ENCODE assay signal across 23 cellular contexts in genomic region chr3:71873093-71873611, GRCh38.
DNase-seq lines count a peak whose midpoint lies in the region; ATAC-seq, FAIRE-seq and TF ChIP-seq lines count a peak whose summit lies in the region.
"Had no signal": no experiment of that assay in that cellular context is flagged by ENCODE, and none has a peak within 500 bp of the region (broad histone marks: within the 10 kb centered on the region; RNA-seq: fewer than 3 reads in every experiment).

No MANE protein-coding gene starts in this region.

- peak overlapping the region; percentile 31 to 60 for H3K4me3 Mint-ChIP-seq in activated T-cell treated with anti-CD3 and anti-CD28 coated beads, Interleukin-2, amount 50 U/mL, for 72 hours
- no peak overlapping the region for H3K4me3 Mint-ChIP-seq in osteocyte (ENCODE audit: unreplicated experiment)
- H3K4me3 Mint-ChIP-seq: T-helper 1 cell treated with Interleukin-12 subunit alpha and Interleukin-12 subunit beta and Interleukin-4 antibody, amounts not matched to agents 30 μg/mL and 1 μg/mL, for 36 hours; type B pancreatic cell had no signal

- no peak for TF ChIP-seq EP300 in GM12878 (IDR thresholded peaks at IDR 0.05; ENCODE audit: borderline replicate concordance in 1 of 2, control insufficient read depth in 1 of 2, low read depth in 2 of 2, low read length in 2 of 2)

- RAD21 ChIA-PET in GM12878 (lab: Charles Lee; ENCODE audit: unreplicated experiment), result interaction anchor here (2.2 to 4.1 kb wide), 2 partner anchors 144 to 947 kb away, joined by 9 to 20 read pairs; no protein-coding TSS in a partner anchor

- no peak overlapping the region for H3K4me3 ChIP-seq in GM12878
- H3K4me3 ChIP-seq: body of pancreas, HAP-1, right atrium auricular region had no signal

- TF ChIP-seq CTCF in GM12878 (IDR thresholded peaks at IDR 0.05 in 2 of 3, conservative IDR thresholded peaks at IDR 0.05 in 1 of 3; ENCODE audit: control insufficient read depth in 2 of 3, extremely low read depth in 1 of 3, insufficient read depth in 1 of 3, low read depth in 3 of 3, low read length in 3 of 3) (no peak), osteocyte (IDR thresholded peaks at IDR 0.05) (no peak)

- H4K20me1 ChIP-seq in GM12878 (ENCODE audit: control insufficient read depth, insufficient read depth), result no peaks in the 10 kb centered on the region

- peaks cover 19% of the 10 kb centered on the region for H3K4me1 ChIP-seq in GM12878 (ENCODE audit: control insufficient read depth, insufficient read depth, low read length)
- H3K4me1 ChIP-seq: body of pancreas, right atrium auricular region had no signal

- in situ Hi-C loops in GM12878 (cut with MboI), result loop anchor here (10.0 kb wide), 1 partner anchor 1212 kb away; no protein-coding TSS in a partner anchor

- intact Hi-C loops in GM12878 (cut with micrococcal nuclease; ENCODE audit: unreplicated experiment), result loop anchor here (10.0 kb wide), 2 partner anchors 572 to 802 kb away; partner anchors contain the start of gene RYBP

- TF ChIP-seq RAD21 in GM12878 (IDR thresholded peaks at IDR 0.05; ENCODE audit: insufficient read depth, low read depth, low read length), result no peak

- POLR2A ChIA-PET in GM12878 (lab: Charles Lee), result interaction anchor here (0.6 kb wide), 1 partner anchor 830 kb away, joined by 4 read pairs; no protein-coding TSS in a partner anchor

- H3K79me2 ChIP-seq in GM12878 (ENCODE audit: control insufficient read depth, insufficient read depth, low read length), result no peaks in the 10 kb centered on the region

- no peaks in the 10 kb centered on the region for H3K36me3 ChIP-seq in GM12878 (ENCODE audit: control insufficient read depth in 2 of 2, insufficient read depth in 2 of 2, low read length in 1 of 2)
- H3K36me3 ChIP-seq: HAP-1, neutrophil, right atrium auricular region had no signal

- peak; percentile 28 to 33 for ATAC-seq in activated T-cell treated with anti-CD3 and anti-CD28 coated beads, Interleukin-2, amount 50 U/mL, for 72 hours (replicated peaks in 1 of 2)
- no peak for ATAC-seq in GM12878
- ATAC-seq: activated naive CD4-positive, alpha-beta T cell treated with anti-CD3 and anti-CD28 coated beads, Interleukin-2, amount 50 U/mL, for 72 hours; body of pancreas had no signal

- H3K9me3 Mint-ChIP-seq in activated T-cell treated with anti-CD3 and anti-CD28 coated beads, Interleukin-2, amount 50 U/mL, for 72 hours, result no peaks in the 10 kb centered on the region
- peaks cover 3% of the 10 kb centered on the region for H3K9me3 Mint-ChIP-seq in osteocyte (ENCODE audit: unreplicated experiment)
- H3K9me3 Mint-ChIP-seq: activated naive CD4-positive, alpha-beta T cell treated with anti-CD3 and anti-CD28 coated beads, Interleukin-2, amount 50 U/mL, for 72 hours; CD4-positive, alpha-beta T cell; T-helper 1 cell treated with Interleukin-12 subunit alpha and Interleukin-12 subunit beta and Interleukin-4 antibody, amounts not matched to agents 30 μg/mL and 1 μg/mL, for 36 hours; type B pancreatic cell had no signal

- whole genome bisulfite sequencing in GM12878 (ENCODE audit: insufficient coverage, insufficient replicate concordance, low lambda C conversion rate, missing lambda C conversion rate), result 35% methylated on average over 10 of the region's 10 CpGs

- peaks cover 2% of the 10 kb centered on the region for H3K27me3 Mint-ChIP-seq in activated T-cell treated with anti-CD3 and anti-CD28 coated beads, Interleukin-2, amount 50 U/mL, for 72 hours (ENCODE audit: low read depth)
- peaks cover 68% of the 10 kb centered on the region for H3K27me3 Mint-ChIP-seq in osteocyte (ENCODE audit: unreplicated experiment)
- H3K27me3 Mint-ChIP-seq: CD4-positive, alpha-beta T cell; type B pancreatic cell had no signal

- H3K27me3 ChIP-seq in GM12878 (replicated peaks in 1 of 2; ENCODE audit: control insufficient read depth in 2 of 2, insufficient read depth in 2 of 2, low read length in 1 of 2), result no peaks in the 10 kb centered on the region
- H3K27me3 ChIP-seq: body of pancreas, right atrium auricular region had no signal

- no TSS peak for BruUV-seq in GM12878 (replicated peaks; lab: Mats Ljungman, UMichigan)

- SMC1A ChIA-PET in GM12878 (lab: Charles Lee; ENCODE audit: uncharacterized antibody, unreplicated experiment), result interaction anchor here (1.3 to 3.9 kb wide), 4 partner anchors 9 to 949 kb away, joined by 3 to 36 read pairs (median 6); no protein-coding TSS in a partner anchor

- no peak overlapping the region for H3K9ac ChIP-seq in GM12878 (ENCODE audit: control insufficient read depth, insufficient read depth, low read length)

- no peak overlapping the region for H3K27ac ChIP-seq in GM12878 (ENCODE audit: control insufficient read depth, insufficient read depth)
- H3K27ac ChIP-seq: body of pancreas, neutrophil, right atrium auricular region had no signal

- H3K4me1 Mint-ChIP-seq in activated T-cell treated with anti-CD3 and anti-CD28 coated beads, Interleukin-2, amount 50 U/mL, for 72 hours (ENCODE audit: low read depth), result peaks cover 43% of the 10 kb centered on the region
- H3K4me1 Mint-ChIP-seq in osteocyte (ENCODE audit: unreplicated experiment), result peaks cover 9% of the 10 kb centered on the region

- peak; percentile 41 to 52 for DNase-seq in activated T-cell treated with anti-CD3 and anti-CD28 coated beads, Interleukin-2, amount 50 U/mL, for 72 hours
- no peak for DNase-seq in activated T-cell treated with anti-CD3 and anti-CD28 coated beads for 4 hours
- DNase-seq in GM19239 (ENCODE audit: insufficient read length, low spot score), result no peak
- no peak for DNase-seq in GM12878 (ENCODE audit: low read depth, low spot score)
- peak; percentile 36 for DNase-seq in osteocyte (ENCODE audit: extremely low spot score, unreplicated experiment)
- DNase-seq in cerebellar cortex (ENCODE audit: low spot score), result no peak
- no peak for DNase-seq in NCI-H187 (lab: John Stamatoyannopoulos, UW)
- DNase-seq in activated CD8-positive, alpha-beta memory T cell treated with anti-CD3 and anti-CD28 coated beads, Interleukin-2, amount 50 U/mL, for 4 hours, result no peak
- DNase-seq: body of pancreas; CD4-positive, alpha-beta T cell; DMS79; foreskin melanocyte; KG1; NCI-H2029; NCI-H510A; Right ventricle myocardium superior; stimulated activated naive CD4-positive, alpha-beta T cell treated with Interleukin-2 at 50 U/mL for 16 hours had no signal

- H3K27ac Mint-ChIP-seq in activated T-cell treated with anti-CD3 and anti-CD28 coated beads, Interleukin-2, amount 50 U/mL, for 72 hours, result peak overlapping the region; percentile 90
- H3K27ac Mint-ChIP-seq in osteocyte (ENCODE audit: unreplicated experiment), result no peak overlapping the region
- H3K27ac Mint-ChIP-seq: CD4-positive, alpha-beta T cell; T-helper 1 cell treated with Interleukin-12 subunit alpha and Interleukin-12 subunit beta and Interleukin-4 antibody, amounts not matched to agents 30 μg/mL and 1 μg/mL, for 36 hours; type B pancreatic cell had no signal

- no peaks in the 10 kb centered on the region for H3K36me3 Mint-ChIP-seq in activated T-cell treated with anti-CD3 and anti-CD28 coated beads, Interleukin-2, amount 50 U/mL, for 72 hours (ENCODE audit: insufficient read depth in 2 of 2)
- H3K36me3 Mint-ChIP-seq in osteocyte (ENCODE audit: unreplicated experiment), result peaks cover 2% of the 10 kb centered on the region
- H3K36me3 Mint-ChIP-seq: activated naive CD4-positive, alpha-beta T cell treated with anti-CD3 and anti-CD28 coated beads, Interleukin-2, amount 50 U/mL, for 72 hours; type B pancreatic cell had no signal

- no peaks in the 10 kb centered on the region for H3K9me3 ChIP-seq in GM12878 (replicated peaks; ENCODE audit: control insufficient read depth, insufficient read depth, low read length)
- H3K9me3 ChIP-seq: body of pancreas, neutrophil, right atrium auricular region had no signal

- CTCF ChIA-PET in GM12878 (lab: Yijun Ruan, JAX), result interaction anchor here (0.7 to 8.5 kb wide), 2 partner anchors 9 to 950 kb away, joined by 3 to 122 read pairs; no protein-coding TSS in a partner anchor

- TF ChIP-seq POLR2A in GM12878 (IDR thresholded peaks at IDR 0.05; ENCODE audit: low read depth, low read length), result no peak

- FAIRE-seq in GM19239 (lab: Jason Lieb, UNC) (peak; percentile 21), GM12878 (lab: Jason Lieb, UNC) (no peak)

- peak overlapping the region; percentile 7 for H3K4me2 ChIP-seq in GM12878 (ENCODE audit: control insufficient read depth, insufficient read depth)

- H2AFZ ChIP-seq in GM12878 (ENCODE audit: control insufficient read depth, low read depth, low read length), result no peak overlapping the region

TF ChIP-seq in GM12878, 131 proteins besides CTCF, POLR2A, EP300 and RAD21 (continues in another document):
- TF ChIP-seq TCF3 (IDR thresholded peaks at IDR 0.05; ENCODE audit: borderline replicate concordance, insufficient read depth, low read depth, low read length), result no peak
- TF ChIP-seq PML (IDR thresholded peaks at IDR 0.05; ENCODE audit: low read length), result no peak
- TF ChIP-seq NBN (IDR thresholded peaks at IDR 0.05), result no peak
- TF ChIP-seq RCOR1 (conservative IDR thresholded peaks at IDR 0.05; ENCODE audit: low read depth, low read length), result no peak
- TF ChIP-seq DPF2 (IDR thresholded peaks at IDR 0.05), result no peak
- TF ChIP-seq JUND (IDR thresholded peaks at IDR 0.05; ENCODE audit: low read depth, low read length), result no peak
- TF ChIP-seq PBX3 (IDR thresholded peaks at IDR 0.05; ENCODE audit: insufficient replicate concordance, low read depth, low read length), result no peak
- TF ChIP-seq TCF12 (IDR thresholded peaks at IDR 0.05; ENCODE audit: low read depth, low read length), result no peak

Comparison
In these comparisons a context has a peak if more than half of its experiments do, and no peak if none do; other contexts are left out.
1. DNase-seq: peak in activated T-cell treated with anti-CD3 and anti-CD28 coated beads, Interleukin-2, amount 50 U/mL, for 72 hours (2 of 2) and osteocyte (single experiment); none in activated T-cell treated with anti-CD3 and anti-CD28 coated beads for 4 hours (single experiment), GM19239 (single experiment), GM12878 (single experiment), cerebellar cortex (single experiment), NCI-H187 (0 of 2) and activated CD8-positive, alpha-beta memory T cell treated with anti-CD3 and anti-CD28 coated beads, Interleukin-2, amount 50 U/mL, for 4 hours (single experiment).